1 cellular context compared by ENCODE assay signal in genomic region chr11:74749127-74749964, GRCh38.
TF ChIP-seq lines count a peak whose summit lies in the region.

No MANE protein-coding gene starts in this region.

TF ChIP-seq in HepG2, 621 proteins besides CTCF, POLR2A, EP300 and RAD21 (continued from another document and continues in another):
- TF ChIP-seq ZNF512 (CRISPR knock-in tag; IDR thresholded peaks at IDR 0.05) (no peak), CREB1 (IDR thresholded peaks at IDR 0.05) (no peak), CREB1 (CRISPR knock-in tag; IDR thresholded peaks at IDR 0.05) (no peak), ATRX (CRISPR knock-in tag; IDR thresholded peaks at IDR 0.05; ENCODE audit: borderline replicate concordance) (no peak), GABPA (IDR thresholded peaks at IDR 0.05; ENCODE audit: low read depth, low read length) (no peak), GABPA (CRISPR knock-in tag; IDR thresholded peaks at IDR 0.05; ENCODE audit: low read depth) (no peak), ATF7-NPFF (CRISPR knock-in tag; IDR thresholded peaks at IDR 0.05; ENCODE audit: low read depth) (peak; percentile 67; the same call in 1 of the 2 replicates), CREB3 (CRISPR knock-in tag; IDR thresholded peaks at IDR 0.05) (no peak), SNAPC2 (CRISPR knock-in tag; IDR thresholded peaks at IDR 0.05) (0 out of 2 replicates have a peak, but pooled peaks have one; percentile 73), ZNF563 (CRISPR knock-in tag; IDR thresholded peaks at IDR 0.05) (peak; percentile 37; the same call in 1 of the 2 replicates), RFXAP (CRISPR knock-in tag; IDR thresholded peaks at IDR 0.05; ENCODE audit: borderline replicate concordance) (no peak; the same call in 1 of the 2 replicates), DMAP1 (CRISPR knock-in tag; IDR thresholded peaks at IDR 0.05) (peak; percentile 84), SOX13 (IDR thresholded peaks at IDR 0.05) (no peak), SOX13 (CRISPR knock-in tag; conservative IDR thresholded peaks at IDR 0.05 in 1 of 2, IDR thresholded peaks at IDR 0.05 in 1 of 2) (peak in 1 of 2 experiments; percentile 39; a peak in 2 of 4 replicates), PITX1 (CRISPR knock-in tag; IDR thresholded peaks at IDR 0.05) (peak; percentile 59), SIX1 (CRISPR knock-in tag; IDR thresholded peaks at IDR 0.05; ENCODE audit: borderline replicate concordance) (no peak; the same call in 1 of the 2 replicates), ZNF496 (CRISPR knock-in tag; IDR thresholded peaks at IDR 0.05; ENCODE audit: insufficient replicate concordance) (no peak), AKNA (CRISPR knock-in tag; IDR thresholded peaks at IDR 0.05; ENCODE audit: borderline replicate concordance) (0 out of 2 replicates have a peak, but pooled peaks have one; percentile 80), NONO (IDR thresholded peaks at IDR 0.05) (no peak), NONO (CRISPR knock-in tag; conservative IDR thresholded peaks at IDR 0.05) (peak; percentile 75), AKAP8 (CRISPR knock-in tag; IDR thresholded peaks at IDR 0.05) (no peak), FOXP4 (CRISPR knock-in tag; IDR thresholded peaks at IDR 0.05) (peak; percentile 31; the same call in 1 of the 2 replicates), ZKSCAN8 (CRISPR knock-in tag; IDR thresholded peaks at IDR 0.05; ENCODE audit: borderline replicate concordance) (no peak), ZNF318 (CRISPR knock-in tag; IDR thresholded peaks at IDR 0.05) (no peak), DDIT3 (CRISPR knock-in tag; IDR thresholded peaks at IDR 0.05) (no peak), HNRNPUL1 (IDR thresholded peaks at IDR 0.05; ENCODE audit: low read depth, low read length) (no peak), CHD4 (IDR thresholded peaks at IDR 0.05; ENCODE audit: borderline replicate concordance, low read length) (no peak), ZNF205 (CRISPR knock-in tag; IDR thresholded peaks at IDR 0.05) (no peak), KDM2A (CRISPR knock-in tag; IDR thresholded peaks at IDR 0.05; ENCODE audit: borderline replicate concordance, low read depth) (peak; percentile 23; the same call in 1 of the 2 replicates), GTF3A (CRISPR knock-in tag; conservative IDR thresholded peaks at IDR 0.05) (no peak), MED8 (CRISPR knock-in tag; IDR thresholded peaks at IDR 0.05; ENCODE audit: insufficient replicate concordance) (peak; percentile 45), THRA (CRISPR knock-in tag; IDR thresholded peaks at IDR 0.05; ENCODE audit: borderline replicate concordance) (no peak; the same call in 1 of the 2 replicates), ZNF558 (CRISPR knock-in tag; IDR thresholded peaks at IDR 0.05; ENCODE audit: borderline replicate concordance) (peak; percentile 81; the same call in 1 of the 2 replicates), TEF (CRISPR knock-in tag; IDR thresholded peaks at IDR 0.05) (peak; percentile 67; the same call in 1 of the 2 replicates)
